ENCODE assay signal across 6 cellular contexts in genomic region chr17:19021011-19021621, GRCh38. TPM values are rescaled to one million over a fixed set of nuclear protein-coding genes. Genes with fewer than 3 reads are reported as not detected.
A peak's percentile ranks its signal among the peaks of the same experiment; 100 is the strongest.
DNase-seq lines count a peak whose midpoint lies in the region; ATAC-seq, FAIRE-seq and TF ChIP-seq lines count a peak whose summit lies in the region.
"Not testable (repeated sequence)": the region's sequence is repeated elsewhere in the genome, so short reads cannot be mapped to it uniquely, and the experiment has no call there.

No MANE protein-coding gene starts in this region.

- 91 to 96% (median 95%) methylated on average over 4 to 7 of the region's 7 CpGs for WGBS in spleen, 5 donors

- TF ChIP-seq CTCF in HEK293 (tag by site-specific recombination; IDR thresholded peaks at IDR 0.05); activated B cell treated with CpG ODN at 0.5 μM for 24 hours (IDR thresholded peaks at IDR 0.05); bronchial epithelial cell (IDR thresholded peaks at IDR 0.05; ENCODE audit: insufficient read depth, low read length, severe bottlenecking); mucosa of descending colon (IDR thresholded peaks at IDR 0.05); spleen (IDR thresholded peaks at IDR 0.05 in 8 of 11, conservative IDR thresholded peaks at IDR 0.05 in 3 of 11): not testable (repeated sequence)

- not testable (repeated sequence) for TF ChIP-seq POLR2A in spleen (IDR thresholded peaks at IDR 0.05)

- not testable (repeated sequence) for H3K9me3 Mint-ChIP-seq in activated B cell treated with CpG ODN at 0.5 μM for 24 hours

- intact Hi-C loops in activated B cell treated with CpG ODN at 0.5 μM for 24 hours (cut with micrococcal nuclease); left cardiac atrium (cut with DNase I); mucosa of descending colon (cut with DNase I, micrococcal nuclease); spleen (cut with DNase I; ENCODE audit: low total_unique reads): not testable (repeated sequence)

- peak; percentile 55 for FAIRE-seq in bronchial epithelial cell (lab: Jason Lieb, UNC)

- H3K4me3 Mint-ChIP-seq in activated B cell treated with CpG ODN at 0.5 μM for 24 hours = not testable (repeated sequence)

- POLR2A ChIA-PET in HEK293 (lab: Yijun Ruan, JAX) = interaction anchor here (1.7 kb wide), 1 partner anchor 20 kb away, joined by 3 read pairs; no protein-coding TSS in a partner anchor
- POLR2A ChIA-PET in activated B cell treated with CpG ODN at 0.5 μM for 24 hours (lab: Charles Lee) = not testable (repeated sequence)

- not testable (repeated sequence) for H3K27me3 ChIP-seq in bronchial epithelial cell (ENCODE audit: control insufficient read depth, insufficient read depth, low read length)
- peaks cover 0 to 11% (median 0%) of the 10 kb centered on the region in 7 donors for H3K27me3 ChIP-seq in spleen (replicated peaks in 1 of 7)

- peaks cover 51% of the 10 kb centered on the region for H3K36me3 Mint-ChIP-seq in activated B cell treated with CpG ODN at 0.5 μM for 24 hours (ENCODE audit: low read depth)

- H3K27me3 Mint-ChIP-seq in activated B cell treated with CpG ODN at 0.5 μM for 24 hours = not testable (repeated sequence)

- not testable (repeated sequence) for H3K9me3 ChIP-seq in HEK293 (ENCODE audit: control insufficient read depth, insufficient read depth, low read depth, low read length); mucosa of descending colon; spleen

- peak overlapping the region; percentile 18 for H3K27ac Mint-ChIP-seq in activated B cell treated with CpG ODN at 0.5 μM for 24 hours

- not testable (repeated sequence) for H3K4me1 ChIP-seq in HEK293 (ENCODE audit: control insufficient read depth, insufficient read depth, low read length); mucosa of descending colon (ENCODE audit: low read depth)
- H3K4me1 ChIP-seq in spleen = peaks cover 0 to 13% (median 0%) of the 10 kb centered on the region in 6 donors

- H3K27ac ChIP-seq in HEK293 (ENCODE audit: extremely low read depth, low read depth, low read length); spleen: not testable (repeated sequence)

- peaks cover 24% of the 10 kb centered on the region for H3K4me1 Mint-ChIP-seq in activated B cell treated with CpG ODN at 0.5 μM for 24 hours

- H3K4me3 ChIP-seq in HEK293 (ENCODE audit: low read depth, low read length); bronchial epithelial cell (ENCODE audit: low read depth, low read length); mucosa of descending colon; spleen: not testable (repeated sequence)

- H3K36me3 ChIP-seq in HEK293 (ENCODE audit: control insufficient read depth in 2 of 2, insufficient read depth in 1 of 2, low read length in 2 of 2); bronchial epithelial cell (ENCODE audit: control insufficient read depth, insufficient read depth, low read length); mucosa of descending colon (ENCODE audit: low read depth): not testable (repeated sequence)
- H3K36me3 ChIP-seq in spleen = peaks cover 0 to 48% (median 26%) of the 10 kb centered on the region in 6 donors

- CTCF ChIA-PET in HEK293 (lab: Yijun Ruan, JAX) = interaction anchor here (0.7 to 4.8 kb wide), 2 partner anchors 18 to 61 kb away, joined by 3 to 31 read pairs; no protein-coding TSS in a partner anchor
- CTCF ChIA-PET in activated B cell treated with CpG ODN at 0.5 μM for 24 hours (lab: Charles Lee) = not testable (repeated sequence)

- not testable (repeated sequence) for ATAC-seq in activated B cell treated with CpG ODN at 0.5 μM for 24 hours (ENCODE audit: low read depth); left cardiac atrium; mucosa of descending colon

- not testable (repeated sequence) for DNase-seq in activated B cell treated with CpG ODN at 0.5 μM for 24 hours; bronchial epithelial cell (ENCODE audit: low read depth)
- DNase-seq in left cardiac atrium (peak; percentile 10), mucosa of descending colon (peak in 2 of 3 donors; percentile 20 to 34), spleen (peak; percentile 68)

TF ChIP-seq in HEK293, 187 proteins besides CTCF, POLR2A, EP300 and RAD21:
- TF ChIP-seq SCRT1 (tag by site-specific recombination; IDR thresholded peaks at IDR 0.05; ENCODE audit: borderline replicate concordance) = peak; percentile 43; the same call in 1 of the 2 replicates
- TF ChIP-seq SCRT2 (tag by site-specific recombination; IDR thresholded peaks at IDR 0.05) = peak; percentile 78

RNA-seq across cellular contexts. Expression of gene FAM83G, which starts 16.6 kb away (rescaled TPM):
- total RNA-seq in activated B cell treated with CpG ODN at 0.5 μM for 24 hours (13.3 and 13.9 TPM in 2 replicates), bronchial epithelial cell (28.4 and 35.5 TPM in 2 replicates), left cardiac atrium (10 to 100 TPM; 23.3 to 24.8 TPM), mucosa of descending colon (10 to 100 TPM; 18.9 to 40.4 (median 29.1) TPM), spleen (1 to 10 TPM; 2.6 to 5.4 (median 4.8) TPM)
- polyA plus RNA-seq in spleen = 1 to 10 TPM; 1.3 to 3.9 (median 1.9) TPM

RNA-seq across cellular contexts. Expression of gene GRAP, which starts 25.6 kb away (rescaled TPM):
- total RNA-seq in activated B cell treated with CpG ODN at 0.5 μM for 24 hours (31.5 and 39.2 TPM in 2 replicates), bronchial epithelial cell (not detected in 2 replicates), left cardiac atrium (1 to 10 TPM; 1.6 to 3.2 TPM), mucosa of descending colon (1 to 10 TPM; 1.2 to 2.5 (median 1.8) TPM), spleen (10 to 100 TPM; 36.2 to 67.2 (median 43.8) TPM)
- polyA plus RNA-seq in spleen = 100 to 1,000 TPM in 2 of 3 donors, 10 to 100 TPM in 1; 77.0 to 114 (median 106) TPM
